25 cellular contexts compared by ENCODE assay signal in the genomic region with DNA sequence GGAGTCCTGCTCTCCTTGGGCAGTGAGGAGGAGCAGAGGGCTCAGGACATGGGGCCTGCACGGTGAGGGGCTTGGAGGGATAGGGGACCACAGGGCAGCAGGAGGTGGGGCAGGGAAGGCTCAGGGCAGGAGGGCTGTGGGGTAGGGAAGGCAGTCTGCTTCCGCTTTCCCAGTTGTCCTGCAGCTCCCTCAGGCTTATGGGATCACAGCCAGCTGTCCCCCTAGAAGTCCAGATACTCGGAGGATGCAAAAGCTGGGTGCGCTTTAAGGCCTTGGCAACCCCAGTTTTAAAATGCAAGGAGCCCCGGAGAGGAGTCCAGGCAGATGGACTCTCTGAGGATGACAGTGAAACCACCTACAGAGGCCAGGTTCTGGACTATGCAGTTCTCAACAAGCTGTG.
"Had no signal": no experiment of that assay in that cellular context is flagged by ENCODE, and none has a peak within 500 bp of the region (broad histone marks: within the 10 kb centered on the region; RNA-seq: fewer than 3 reads in every experiment).

No MANE protein-coding gene starts in this region.

- H3K4me1 ChIP-seq: parathyroid adenoma, psoas muscle, right lobe of liver, thyroid gland, vagina had no signal

- H3K9me3 ChIP-seq: ovary, psoas muscle, right lobe of liver, stomach, thoracic aorta, thyroid gland, upper lobe of left lung, vagina had no signal

- H3K9ac ChIP-seq: neural progenitor cell, parathyroid adenoma had no signal

- ATAC-seq: natural killer cell; psoas muscle; right cardiac atrium; right lobe of liver; stimulated activated effector memory CD8-positive, alpha-beta T cell treated with anti-CD3 and anti-CD28 coated beads, Interleukin-12 subunit alpha, Interleukin-12 subunit beta, amount 100 ng/mL, for 72 hours; stimulated activated naive B cell treated with anti-CD40 and anti-IgM and Interleukin-4, amounts not matched to agents 10 μg/mL and 1 μg/mL and 100 μg/mL, for 72 hours had no signal

- FAIRE-seq: urothelium cell line had no signal

- DNase-seq: natural killer cell; occipital lobe; psoas muscle; right cardiac atrium; right lobe of liver; spleen; stimulated activated CD4-positive, alpha-beta T cell treated with anti-CD3 and anti-CD28 coated beads, Interleukin-12 subunit alpha, Interleukin-12 subunit beta, amount 100 ng/mL, for 4 hours; stimulated activated CD4-positive, alpha-beta T cell treated with anti-CD3 and anti-CD28 coated beads, Interleukin-2, amount 100 ng/mL, for 48 hours; stimulated activated CD4-positive, alpha-beta T cell treated with anti-CD3 and anti-CD28 coated beads, Interleukin-4, amount 100 ng/mL, for 24 hours; stimulated activated naive B cell treated with anti-CD40 and anti-IgM and Interleukin-4, amounts not matched to agents 10 μg/mL and 1 μg/mL and 100 μg/mL, for 72 hours; stimulated activated naive CD4-positive, alpha-beta T cell treated with Interleukin-2 at 50 U/mL for 16 hours; stomach; thyroid gland; trophoblast cell; upper lobe of left lung had no signal

- H3K27me3 ChIP-seq: neural progenitor cell, ovary, right lobe of liver, stomach, thyroid gland, upper lobe of left lung, vagina had no signal

- H2AFZ ChIP-seq: neural progenitor cell, parathyroid adenoma had no signal

- H3K79me2 ChIP-seq: parathyroid adenoma had no signal

- H3K27ac ChIP-seq: neural progenitor cell, ovary, parathyroid adenoma, psoas muscle, right lobe of liver, skin epidermis, spleen, stomach, thoracic aorta, thyroid gland, tibial nerve, vagina had no signal

- H3K4me2 ChIP-seq: neural progenitor cell, smooth muscle cell had no signal

- H3K36me3 ChIP-seq: neural progenitor cell, ovary, right lobe of liver, spleen, stomach, thoracic aorta, thyroid gland, tibial nerve, upper lobe of left lung, vagina had no signal

- H3K4me3 ChIP-seq: neural progenitor cell, ovary, psoas muscle, right lobe of liver, skin epidermis, smooth muscle cell, spleen, stomach, thoracic aorta, thyroid gland, tibial nerve, upper lobe of left lung, vagina had no signal
